Comparison of ENCODE assay signal across 11 cellular contexts in the genomic region with DNA sequence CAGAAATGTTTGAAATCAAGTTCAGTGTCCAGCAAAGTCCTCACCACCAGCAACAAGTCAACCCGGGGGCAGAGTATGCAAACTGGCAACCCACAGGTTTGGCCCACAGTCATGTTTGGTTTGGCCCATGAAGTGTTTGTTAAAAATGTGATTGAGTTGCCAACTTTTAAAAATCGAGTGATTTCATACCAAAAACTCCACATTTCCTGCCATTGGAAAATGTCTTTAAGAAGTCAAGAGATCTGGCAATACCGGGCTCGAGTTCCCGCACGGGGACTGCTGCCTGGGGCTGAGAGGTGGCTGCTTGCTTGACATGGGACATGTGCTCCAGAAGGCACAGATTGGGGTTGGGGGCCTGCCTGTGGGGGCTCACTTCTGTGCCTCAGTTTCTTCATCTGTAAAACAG. TPM values are rescaled to one million over a fixed set of nuclear protein-coding genes. Genes with fewer than 3 reads are reported as not detected.
A peak's percentile ranks its signal among the peaks of the same experiment; 100 is the strongest.
DNase-seq lines count a peak whose midpoint lies in the region; ATAC-seq and TF ChIP-seq lines count a peak whose summit lies in the region.
"Had no signal": no experiment of that assay in that cellular context is flagged by ENCODE, and none has a peak within 500 bp of the region (broad histone marks: within the 10 kb centered on the region; RNA-seq: fewer than 3 reads in every experiment).

No MANE protein-coding gene starts in this region.

- DNase-seq in activated T-cell treated with anti-CD3 and anti-CD28 coated beads, Interleukin-2, amount 50 U/mL, for 24 hours = no peak
- no peak for DNase-seq in activated T-cell treated with anti-CD3 and anti-CD28 coated beads, Interleukin-2, amount 50 U/mL, for 72 hours
- DNase-seq in SK-N-MC (ENCODE audit: low read depth, low spot score) (no peak), fibroblast of mammary gland (ENCODE audit: low read depth) (peak; percentile 58)
- DNase-seq: effector CD8-positive, alpha-beta T cell; KBM-7 had no signal

- H3K9ac ChIP-seq in SK-N-MC (ENCODE audit: insufficient read length) = no peak overlapping the region

- H3K27ac Mint-ChIP-seq in activated T-cell treated with anti-CD3 and anti-CD28 coated beads, Interleukin-2, amount 50 U/mL, for 24 hours = peak overlapping the region; percentile 61
- no peak overlapping the region for H3K27ac Mint-ChIP-seq in activated T-cell treated with anti-CD3 and anti-CD28 coated beads, Interleukin-2, amount 50 U/mL, for 72 hours

- no peak for ATAC-seq in activated T-cell treated with anti-CD3 and anti-CD28 coated beads, Interleukin-2, amount 50 U/mL, for 72 hours (replicated peaks in 1 of 2)
- ATAC-seq in HG02588 (IDR thresholded peaks at IDR 0.05; ENCODE audit: unreplicated experiment) = no peak
- no peak for ATAC-seq in GM18867 (IDR thresholded peaks at IDR 0.05; ENCODE audit: unreplicated experiment)
- no peak for ATAC-seq in HG03521 (IDR thresholded peaks at IDR 0.05; ENCODE audit: unreplicated experiment)

- H3K27ac ChIP-seq in SK-N-MC = peak overlapping the region; percentile 27; the same call in 1 of the 2 replicates
- peak overlapping the region; percentile 78 for H3K27ac ChIP-seq in temporal lobe (ENCODE audit: low read depth, low read length)
- H3K27ac ChIP-seq: RWPE1 had no signal

- H3K27me3 Mint-ChIP-seq in activated T-cell treated with anti-CD3 and anti-CD28 coated beads, Interleukin-2, amount 50 U/mL, for 24 hours = no peaks in the 10 kb centered on the region
- peaks cover 6% of the 10 kb centered on the region for H3K27me3 Mint-ChIP-seq in activated T-cell treated with anti-CD3 and anti-CD28 coated beads, Interleukin-2, amount 50 U/mL, for 72 hours (ENCODE audit: low read depth)

- H3K36me3 Mint-ChIP-seq in activated T-cell treated with anti-CD3 and anti-CD28 coated beads, Interleukin-2, amount 50 U/mL, for 24 hours (ENCODE audit: low read depth) = peaks cover 4% of the 10 kb centered on the region
- H3K36me3 Mint-ChIP-seq in activated T-cell treated with anti-CD3 and anti-CD28 coated beads, Interleukin-2, amount 50 U/mL, for 72 hours (ENCODE audit: insufficient read depth in 2 of 2) = peaks cover 0 to 4% of the 10 kb centered on the region in 2 donors

- no peak overlapping the region for H3K4me3 ChIP-seq in SK-N-MC
- no peak overlapping the region for H3K4me3 ChIP-seq in fibroblast of mammary gland (ENCODE audit: control insufficient read depth, low read depth, low read length)

- no peaks in the 10 kb centered on the region for H3K36me3 ChIP-seq in SK-N-MC (ENCODE audit: insufficient read depth, low read length)

- H3K4me1 Mint-ChIP-seq in activated T-cell treated with anti-CD3 and anti-CD28 coated beads, Interleukin-2, amount 50 U/mL, for 24 hours (ENCODE audit: low read depth) = peaks cover 71% of the 10 kb centered on the region
- peaks cover 16% of the 10 kb centered on the region for H3K4me1 Mint-ChIP-seq in activated T-cell treated with anti-CD3 and anti-CD28 coated beads, Interleukin-2, amount 50 U/mL, for 72 hours (ENCODE audit: low read depth)

- no peak for TF ChIP-seq CTCF in fibroblast of mammary gland (conservative IDR thresholded peaks at IDR 0.05; ENCODE audit: control insufficient read depth, insufficient read depth, low read depth, low read length)

- no peak overlapping the region for H3K4me3 Mint-ChIP-seq in activated T-cell treated with anti-CD3 and anti-CD28 coated beads, Interleukin-2, amount 50 U/mL, for 24 hours
- no peak overlapping the region for H3K4me3 Mint-ChIP-seq in activated T-cell treated with anti-CD3 and anti-CD28 coated beads, Interleukin-2, amount 50 U/mL, for 72 hours

- no peaks in the 10 kb centered on the region for H3K9me3 Mint-ChIP-seq in activated T-cell treated with anti-CD3 and anti-CD28 coated beads, Interleukin-2, amount 50 U/mL, for 24 hours
- no peaks in the 10 kb centered on the region for H3K9me3 Mint-ChIP-seq in activated T-cell treated with anti-CD3 and anti-CD28 coated beads, Interleukin-2, amount 50 U/mL, for 72 hours

- H3K9me3 ChIP-seq in SK-N-MC (ENCODE audit: low read depth, low read length) = no peaks in the 10 kb centered on the region

RNA-seq across cellular contexts. Expression of a gene that starts 36.1 kb away (rescaled TPM):
- total RNA-seq in activated T-cell treated with anti-CD3 and anti-CD28 coated beads, Interleukin-2, amount 50 U/mL, for 72 hours = 100 to 1,000 TPM in 1 of 2 donors, 10 to 100 TPM in 1; 85.6 to 112 TPM
- total RNA-seq in temporal lobe = 16.0 TPM
